8 cellular contexts compared by ENCODE assay signal in genomic region chr1:55277377-55278130, GRCh38.
DNase-seq lines count a peak whose midpoint lies in the region; ATAC-seq and TF ChIP-seq lines count a peak whose summit lies in the region.

No MANE protein-coding gene starts in this region.

- H3K27me3 ChIP-seq in H7 (ENCODE audit: control insufficient read depth, insufficient read depth, low read length) (no peaks in the 10 kb centered on the region), Loucy (ENCODE audit: insufficient read depth, low read length, poor library complexity, severe bottlenecking) (no peaks in the 10 kb centered on the region), SJCRH30 (no peaks in the 10 kb centered on the region), upper lobe of left lung (no peaks in the 10 kb centered on the region)

- no peaks in the 10 kb centered on the region for H3F3A ChIP-seq in Loucy (ENCODE audit: low read depth)

- peak overlapping the region; percentile 22 for H3K4me2 ChIP-seq in Loucy (ENCODE audit: low read depth, low read length, poor library complexity, severe bottlenecking)

- no peak overlapping the region for H3K27ac ChIP-seq in SJCRH30
- no peak overlapping the region for H3K27ac ChIP-seq in upper lobe of left lung

- H3K36me3 ChIP-seq in H7 (replicated peaks; ENCODE audit: control insufficient read depth, insufficient read depth, low read length) (no peaks in the 10 kb centered on the region), Loucy (ENCODE audit: insufficient read depth, low read length) (no peaks in the 10 kb centered on the region), SJCRH30 (no peaks in the 10 kb centered on the region), upper lobe of left lung (no peaks in the 10 kb centered on the region)

- no peak overlapping the region for H3K9ac ChIP-seq in Loucy (ENCODE audit: low read depth, low read length, poor library complexity, severe bottlenecking)

- no peak for TF ChIP-seq POLR2A in upper lobe of left lung (IDR thresholded peaks at IDR 0.05)

- peak; percentile 91 for TF ChIP-seq CTCF in Loucy (conservative IDR thresholded peaks at IDR 0.05; ENCODE audit: low read length)
- TF ChIP-seq CTCF in upper lobe of left lung (IDR thresholded peaks at IDR 0.05), result peak; percentile 74 to 91 (median 86)

- no peaks in the 10 kb centered on the region for H3K9me2 ChIP-seq in Loucy (replicated peaks; ENCODE audit: low read depth, low read length)

- H3K9me3 ChIP-seq in Loucy (ENCODE audit: insufficient read depth, low read depth, low read length) (no peaks in the 10 kb centered on the region), SJCRH30 (replicated peaks) (no peaks in the 10 kb centered on the region), upper lobe of left lung (no peaks in the 10 kb centered on the region)

- TF ChIP-seq EP300 in upper lobe of left lung (IDR thresholded peaks at IDR 0.05), result no peak

- H3K79me2 ChIP-seq in Loucy (ENCODE audit: insufficient read depth, low read length), result no peaks in the 10 kb centered on the region

- intact Hi-C loops in posterior vena cava (cut with DNase I), result loop anchor here (2.0 to 10.0 kb wide), 4 partner anchors 63 to 465 kb away; partner anchors contain the start of gene USP24 (in 1 of the 2)

- peak; percentile 83 to 95 for ATAC-seq in upper lobe of left lung (ENCODE audit: low FRiP score in 2 of 2)

- peaks cover 13% of the 10 kb centered on the region for H3K4me1 ChIP-seq in Loucy (ENCODE audit: insufficient read depth, low read length, poor library complexity, severe bottlenecking)
- peaks cover 9% of the 10 kb centered on the region for H3K4me1 ChIP-seq in SJCRH30
- H3K4me1 ChIP-seq in upper lobe of left lung, result peaks cover 0 to 6% (median 3%) of the 10 kb centered on the region in 4 donors

- WGBS in upper lobe of left lung, 2 donors, result 27 to 35% methylated on average over 11 to 14 of the region's 15 CpGs

- no peaks in the 10 kb centered on the region for H4K20me1 ChIP-seq in Loucy (ENCODE audit: insufficient read depth, low read length, poor library complexity, severe bottlenecking)

- H3K4me3 ChIP-seq in H7 (ENCODE audit: insufficient read depth, low read depth, low read length) (no peak overlapping the region), Loucy (ENCODE audit: low read length, poor library complexity, severe bottlenecking) (no peak overlapping the region), SJCRH30 (no peak overlapping the region), upper lobe of left lung (no peak overlapping the region)

- peak overlapping the region; percentile 54 for H2AFZ ChIP-seq in Loucy (ENCODE audit: low read length)

- peak; percentile 86 for DNase-seq in ELR (ENCODE audit: low read depth)
- peak; percentile 73 for DNase-seq in H7
- DNase-seq in SJCRH30, result peak; percentile 79 to 90
- DNase-seq in activated naive CD4-positive, alpha-beta T cell (lab: John Stamatoyannopoulos, UW), result peak; percentile 34 to 74 (median 59)
- DNase-seq in glomerular visceral epithelial cell (ENCODE audit: extremely low spot score), result peak; percentile 75
- DNase-seq in posterior vena cava (ENCODE audit: low spot score), result peak; percentile 93
- DNase-seq in upper lobe of left lung, result peak in 1 of 2 donors; percentile 77
